ENCODE assay signal across 1 cellular context in the genomic region with DNA sequence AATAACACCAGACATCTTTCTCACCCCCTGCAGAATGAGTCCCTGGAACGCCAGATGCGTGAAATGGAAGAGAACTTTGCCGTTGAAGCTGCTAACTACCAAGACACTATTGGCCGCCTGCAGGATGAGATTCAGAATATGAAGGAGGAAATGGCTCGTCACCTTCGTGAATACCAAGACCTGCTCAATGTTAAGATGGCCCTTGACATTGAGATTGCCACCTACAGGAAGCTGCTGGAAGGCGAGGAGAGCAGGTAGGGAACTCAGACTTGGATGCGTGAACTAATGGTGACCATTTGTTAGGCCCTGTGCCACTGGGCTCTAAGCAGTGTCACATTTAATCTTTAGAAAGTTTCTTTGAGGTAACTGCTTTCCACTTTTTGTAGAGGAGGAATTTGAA.
TF ChIP-seq lines count a peak whose summit lies in the region.

No MANE protein-coding gene starts in this region.

TF ChIP-seq in HepG2, 621 proteins besides CTCF, POLR2A, EP300 and RAD21:
- TF ChIP-seq MEF2D (CRISPR knock-in tag; IDR thresholded peaks at IDR 0.05) (no peak), CC2D1A (CRISPR knock-in tag; IDR thresholded peaks at IDR 0.05) (no peak), ARID5B (CRISPR knock-in tag; IDR thresholded peaks at IDR 0.05) (no peak), WIZ (CRISPR knock-in tag; IDR thresholded peaks at IDR 0.05) (no peak)
- TF ChIP-seq, protein P1, sequence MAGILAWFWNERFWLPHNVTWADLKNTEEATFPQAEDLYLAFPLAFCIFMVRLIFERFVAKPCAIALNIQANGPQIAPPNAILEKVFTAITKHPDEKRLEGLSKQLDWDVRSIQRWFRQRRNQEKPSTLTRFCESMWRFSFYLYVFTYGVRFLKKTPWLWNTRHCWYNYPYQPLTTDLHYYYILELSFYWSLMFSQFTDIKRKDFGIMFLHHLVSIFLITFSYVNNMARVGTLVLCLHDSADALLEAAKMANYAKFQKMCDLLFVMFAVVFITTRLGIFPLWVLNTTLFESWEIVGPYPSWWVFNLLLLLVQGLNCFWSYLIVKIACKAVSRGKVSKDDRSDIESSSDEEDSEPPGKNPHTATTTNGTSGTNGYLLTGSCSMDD (CRISPR knock-in tag; IDR thresholded peaks at IDR 0.05), result no peak
- TF ChIP-seq, protein P2, sequence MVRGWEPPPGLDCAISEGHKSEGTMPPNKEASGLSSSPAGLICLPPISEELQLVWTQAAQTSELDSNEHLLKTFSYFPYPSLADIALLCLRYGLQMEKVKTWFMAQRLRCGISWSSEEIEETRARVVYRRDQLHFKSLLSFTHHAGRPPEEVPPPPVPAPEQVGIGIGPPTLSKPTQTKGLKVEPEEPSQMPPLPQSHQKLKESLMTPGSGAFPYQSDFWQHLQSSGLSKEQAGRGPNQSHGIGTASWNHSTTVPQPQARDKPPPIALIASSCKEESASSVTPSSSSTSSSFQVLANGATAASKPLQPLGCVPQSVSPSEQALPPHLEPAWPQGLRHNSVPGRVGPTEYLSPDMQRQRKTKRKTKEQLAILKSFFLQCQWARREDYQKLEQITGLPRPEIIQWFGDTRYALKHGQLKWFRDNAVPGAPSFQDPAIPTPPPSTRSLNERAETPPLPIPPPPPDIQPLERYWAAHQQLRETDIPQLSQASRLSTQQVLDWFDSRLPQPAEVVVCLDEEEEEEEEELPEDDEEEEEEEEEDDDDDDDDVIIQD (CRISPR knock-in tag; IDR thresholded peaks at IDR 0.05; ENCODE audit: low read depth), result no peak
